In the genomic region with DNA sequence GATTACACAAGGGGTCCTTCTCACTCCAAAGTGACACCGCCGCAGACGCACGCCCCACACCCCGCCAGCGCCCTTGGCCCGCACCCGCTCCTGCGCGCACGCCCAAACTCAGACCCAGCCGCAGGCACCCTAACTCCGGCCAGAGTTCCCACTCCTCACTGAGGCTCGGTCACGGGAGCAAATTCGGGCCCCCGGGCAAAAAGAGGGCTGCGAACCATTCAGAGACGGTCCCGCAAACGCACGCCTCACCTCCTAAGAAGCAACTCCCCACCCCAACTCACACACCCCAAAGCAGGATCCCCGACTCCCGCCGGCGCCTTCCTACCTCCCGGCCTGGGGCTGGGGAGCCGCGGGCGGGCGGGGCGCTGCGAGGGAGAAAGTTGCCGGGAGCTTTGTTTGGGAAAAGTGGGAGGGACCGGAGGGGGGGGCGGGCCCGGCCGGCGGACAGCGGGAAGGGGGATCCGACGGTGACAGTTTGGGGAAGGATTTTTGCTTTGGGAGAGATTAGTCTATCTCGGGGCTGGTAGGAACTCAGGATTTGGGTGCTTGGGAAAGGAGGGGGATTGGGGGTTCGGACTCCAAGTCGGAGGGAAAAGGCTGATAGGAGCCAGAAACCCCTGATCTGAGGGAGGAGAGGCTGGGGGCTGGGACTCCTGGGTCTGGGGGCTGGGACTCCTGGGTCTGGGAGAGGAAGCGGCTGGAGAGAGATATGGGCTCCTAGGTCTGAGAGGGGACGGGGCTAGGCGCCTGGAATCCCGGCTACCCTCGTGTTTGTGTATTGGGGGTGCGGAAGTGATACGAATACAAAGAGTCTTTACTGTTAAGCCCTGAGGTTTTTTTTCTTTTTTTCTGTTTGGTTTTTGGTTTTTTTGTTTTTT, we compare ENCODE assay signal across 8 cellular contexts. TPM values are rescaled to one million over a fixed set of nuclear protein-coding genes. Genes with fewer than 3 reads are reported as not detected.
DNase-seq lines count a peak whose midpoint lies in the region; ATAC-seq and TF ChIP-seq lines count a peak whose summit lies in the region.

A gene (minus strand): TSS at position 369 of the 878 bp plus-strand sequence. CDS start 2,341 bp downstream, outside the sequence.

- H3K36me3 ChIP-seq in Panc1 (ENCODE audit: control insufficient read depth, insufficient read depth, low read length), result peaks cover 3% of the 10 kb centered on the region; the same call in 1 of the 2 replicates
- peaks cover 24% of the 10 kb centered on the region for H3K36me3 ChIP-seq in lower lobe of right lung
- H3K36me3 ChIP-seq in thyroid gland, result no peaks in the 10 kb centered on the region

- no TSS peak for BruUV-seq in Panc1 (replicated peaks; lab: Mats Ljungman, UMichigan)

- peak in 1 of 2 donors; percentile 9 for TF ChIP-seq POLR2A in thyroid gland (IDR thresholded peaks at IDR 0.05)

- H3K9me3 ChIP-seq in Panc1 (ENCODE audit: control insufficient read depth, insufficient read depth, low read depth, low read length) (no peaks in the 10 kb centered on the region), lower lobe of right lung (no peaks in the 10 kb centered on the region), thyroid gland (no peaks in the 10 kb centered on the region)

- CTCF ChIA-PET in Panc1 (lab: Charles Lee), result interaction anchor here (0.7 kb wide), 1 partner anchor 29 kb away, joined by 7 read pairs; no protein-coding TSS in a partner anchor

- in situ Hi-C loops in Panc1 (cut with HindIII; ENCODE audit: low pct_unique_long_range_greater_than_20kb, low sequenced_read_pairs), result no loop called here

- H3K4me1 ChIP-seq in Panc1 (ENCODE audit: control insufficient read depth, insufficient read depth, low read length) (no peaks in the 10 kb centered on the region; the same call in 1 of the 2 replicates), lower lobe of right lung (peaks cover 18% of the 10 kb centered on the region), thyroid gland (peaks cover 8 to 17% of the 10 kb centered on the region in 2 donors)

- ATAC-seq in Panc1 (no peak), lower lobe of right lung (peak; percentile 46 to 66), GM18873 (IDR thresholded peaks at IDR 0.05; ENCODE audit: low FRiP score, unreplicated experiment) (no peak)

- intact Hi-C loops in Panc1 (cut with micrococcal nuclease; ENCODE audit: unreplicated experiment) (no loop called here), lower lobe of right lung (cut with DNase I) (no loop called here), thyroid gland (cut with DNase I) (no loop called here)

- H3K4me3 ChIP-seq in Panc1 (ENCODE audit: low read depth in 2 of 2, low read length in 2 of 2), result peak within 1 kb of the TSS; percentile 60 to 77
- peak within 1 kb of the TSS; percentile 81 for H3K4me3 ChIP-seq in lower lobe of right lung
- H3K4me3 ChIP-seq in thyroid gland (replicated peaks in 1 of 3), result peak within 1 kb of the TSS in 2 of 3 donors; percentile 27 to 62

- no peak for TF ChIP-seq CTCF in Panc1 (IDR thresholded peaks at IDR 0.05)
- no peak for TF ChIP-seq CTCF in lower lobe of right lung (IDR thresholded peaks at IDR 0.05)
- TF ChIP-seq CTCF in thyroid gland (IDR thresholded peaks at IDR 0.05), result no peak

- peak within 1 kb of the TSS; percentile 77 for H3K27ac ChIP-seq in Panc1 (ENCODE audit: low read length)
- H3K27ac ChIP-seq in lower lobe of right lung, result peak within 1 kb of the TSS; percentile 90
- H3K27ac ChIP-seq in thyroid gland, result peak within 1 kb of the TSS; percentile 84 to 89 (median 89)

- DNase-seq in GM03348 (ENCODE audit: low spot score), result peak; percentile 93
- no peak for DNase-seq in Panc1 (ENCODE audit: low read depth, low spot score)
- peak; percentile 88 for DNase-seq in ecto neural progenitor cell (ENCODE audit: low spot score)
- peak; percentile 72 for DNase-seq in lower lobe of right lung
- peak; percentile 54 to 57 for DNase-seq in thyroid gland
- DNase-seq in DMS153 (lab: John Stamatoyannopoulos, UW), result no peak
- DNase-seq in NCI-H2107 (lab: John Stamatoyannopoulos, UW), result no peak

- WGBS in thyroid gland, 2 donors, result 1% methylated on average over 36 to 43 of the region's 52 CpGs

- H3K27me3 ChIP-seq in Panc1 (ENCODE audit: control insufficient read depth, insufficient read depth, low read length) (no peaks in the 10 kb centered on the region), lower lobe of right lung (ENCODE audit: low read depth) (no peaks in the 10 kb centered on the region), thyroid gland (no peaks in the 10 kb centered on the region)

- POLR2A ChIA-PET in Panc1 (lab: Charles Lee), result interaction anchor here (0.6 to 0.7 kb wide), 4 partner anchors 9 to 646 kb away, joined by 3 to 7 read pairs (median 6); no protein-coding TSS in a partner anchor

RNA-seq across cellular contexts. Expression of the gene that starts here (rescaled TPM):
- total RNA-seq in Panc1 (2021; ENCODE audit: unreplicated experiment), result 31.9 TPM
- 48.2 TPM for polyA plus RNA-seq in Panc1 (2012; ENCODE audit: insufficient read length)
- total RNA-seq in lower lobe of right lung, result 36.2 TPM
- 10 to 100 TPM in 3 of 4 donors, 1 to 10 TPM in 1; 6.9 to 19.5 (median 13.7) TPM for total RNA-seq in thyroid gland

Comparison
In these comparisons a context has a peak if more than half of its experiments do, and no peak if none do; other contexts are left out.
1. DNase-seq: peak in GM03348 (single experiment), ecto neural progenitor cell (single experiment), lower lobe of right lung (single experiment) and thyroid gland (2 of 2); none in Panc1 (single experiment), DMS153 (single experiment) and NCI-H2107 (single experiment).
2. ATAC-seq: peak in lower lobe of right lung (2 of 2); none in Panc1 (single experiment) and GM18873 (single experiment).
3. Peak in every context shown above with its lines, with median percentiles within 50 percentile points of each other: H3K27ac ChIP-seq and H3K4me3 ChIP-seq.